Comparison of ENCODE assay signal across 7 cellular contexts in the genomic region with DNA sequence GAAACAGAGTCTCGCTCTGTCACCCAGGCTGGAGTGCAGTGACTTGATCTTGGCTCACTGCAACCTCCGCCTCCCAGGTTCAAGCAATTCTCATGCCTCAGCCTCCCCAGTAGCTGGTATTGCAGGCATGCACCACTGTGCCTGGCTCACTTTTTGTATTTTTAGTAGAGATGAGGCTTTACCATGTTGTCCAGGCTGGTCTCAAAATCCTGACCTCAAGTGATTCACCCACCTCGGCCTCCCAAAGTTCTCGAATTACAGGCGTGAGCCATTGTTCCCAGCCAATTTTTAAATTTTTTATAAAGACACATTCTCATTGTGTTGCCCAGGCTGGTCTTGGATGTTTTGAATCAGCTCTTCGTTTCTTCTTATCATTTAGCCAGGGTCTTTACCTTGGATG. TPM values are rescaled to one million over a fixed set of nuclear protein-coding genes. Genes with fewer than 3 reads are reported as not detected.
DNase-seq lines count a peak whose midpoint lies in the region; ATAC-seq and TF ChIP-seq lines count a peak whose summit lies in the region.
"Not testable (repeated sequence)": the region's sequence is repeated elsewhere in the genome, so short reads cannot be mapped to it uniquely, and the experiment has no call there.

No MANE protein-coding gene starts in this region.

- peaks cover 16 to 53% of the 10 kb centered on the region in 2 donors for H3K4me1 ChIP-seq in adrenal gland (replicated peaks in 1 of 2)

- not testable (repeated sequence) for H3K36me3 ChIP-seq in adrenal gland (replicated peaks in 1 of 2); kidney epithelial cell (ENCODE audit: control insufficient read depth, insufficient read depth, low read length)

- not testable (repeated sequence) for H3K4me3 Mint-ChIP-seq in effector memory CD8-positive, alpha-beta T cell; osteocyte (ENCODE audit: unreplicated experiment)

- TF ChIP-seq RAD21 in Ishikawa (IDR thresholded peaks at IDR 0.05; ENCODE audit: low read depth) = not testable (repeated sequence)

- peak; percentile 90 for DNase-seq in EL
- peak in 5 of 7 donors; percentile 34 to 61 (median 45) for DNase-seq in adrenal gland
- DNase-seq in effector memory CD8-positive, alpha-beta T cell; osteocyte (ENCODE audit: extremely low spot score, unreplicated experiment): not testable (repeated sequence)
- DNase-seq in kidney epithelial cell (ENCODE audit: low read depth) = peak; percentile 25

- H3K27ac Mint-ChIP-seq in effector memory CD8-positive, alpha-beta T cell = peak overlapping the region; percentile 73 to 93
- peak overlapping the region; percentile 20 for H3K27ac Mint-ChIP-seq in osteocyte (ENCODE audit: unreplicated experiment)

- not testable (repeated sequence) for TF ChIP-seq CTCF in adrenal gland (IDR thresholded peaks at IDR 0.05); kidney epithelial cell (IDR thresholded peaks at IDR 0.05; ENCODE audit: insufficient read depth, low read length, poor library complexity, severe bottlenecking); osteocyte (IDR thresholded peaks at IDR 0.05)

- 62 to 67% (median 64%) methylated on average over 6 of the region's 6 CpGs for WGBS in adrenal gland, 4 donors

- H3K27me3 ChIP-seq in adrenal gland; kidney epithelial cell (ENCODE audit: control insufficient read depth, insufficient read depth, low read length): not testable (repeated sequence)

- H3K27me3 Mint-ChIP-seq in effector memory CD8-positive, alpha-beta T cell; osteocyte (ENCODE audit: unreplicated experiment): not testable (repeated sequence)

- peak overlapping the region in 1 of 5 donors; percentile 26 for H3K27ac ChIP-seq in adrenal gland

- not testable (repeated sequence) for H3K9me3 ChIP-seq in adrenal gland (replicated peaks in 1 of 3)

- H3K9me3 Mint-ChIP-seq in effector memory CD8-positive, alpha-beta T cell; osteocyte (ENCODE audit: unreplicated experiment): not testable (repeated sequence)

- not testable (repeated sequence) for TF ChIP-seq EP300 in Ishikawa (IDR thresholded peaks at IDR 0.05; ENCODE audit: borderline replicate concordance)

- not testable (repeated sequence) for H3K4me3 ChIP-seq in adrenal gland; kidney epithelial cell (ENCODE audit: low read depth, low read length)

- peak; percentile 90 for ATAC-seq in SK-N-SH treated with all-trans-retinoic acid at 6 μM for 48 hours
- not testable (repeated sequence) for ATAC-seq in effector memory CD8-positive, alpha-beta T cell (replicated peaks)

- H3K36me3 Mint-ChIP-seq in effector memory CD8-positive, alpha-beta T cell (ENCODE audit: insufficient read depth) = peaks cover 62% of the 10 kb centered on the region
- H3K36me3 Mint-ChIP-seq in osteocyte (ENCODE audit: unreplicated experiment) = peaks cover 21% of the 10 kb centered on the region

- TF ChIP-seq POLR2A in adrenal gland (IDR thresholded peaks at IDR 0.05) = not testable (repeated sequence)

- peaks cover 34 to 60% of the 10 kb centered on the region in 2 donors for H3K4me1 Mint-ChIP-seq in effector memory CD8-positive, alpha-beta T cell (ENCODE audit: low read depth in 2 of 2)
- peaks cover 31% of the 10 kb centered on the region for H3K4me1 Mint-ChIP-seq in osteocyte (ENCODE audit: unreplicated experiment)

- intact Hi-C loops in adrenal gland (cut with DNase I) = not testable (repeated sequence)

TF ChIP-seq in Ishikawa, 13 proteins besides CTCF, POLR2A, EP300 and RAD21:
- TF ChIP-seq NFIC (IDR thresholded peaks at IDR 0.05) (peak; percentile 22; the same call in 1 of the 2 replicates), TEAD4 (IDR thresholded peaks at IDR 0.05) (0 out of 2 replicates have a peak, but pooled peaks have one; percentile 19)

RNA-seq across cellular contexts. Expression of a gene that starts 37.7 kb away (rescaled TPM):
- total RNA-seq in adrenal gland = 10 to 100 TPM; 32.3 to 67.6 (median 54.0) TPM
- 10 to 100 TPM in 1 of 3 donors, 1 to 10 TPM in 2; 5.8 to 46.3 (median 7.5) TPM for polyA plus RNA-seq in adrenal gland
- total RNA-seq in kidney epithelial cell = 47.8 and 53.5 TPM in 2 replicates
- 55.4 and 55.5 TPM in 2 replicates for total RNA-seq in osteocyte
